Comparison of ENCODE assay signal across 8 cellular contexts in the genomic region with DNA sequence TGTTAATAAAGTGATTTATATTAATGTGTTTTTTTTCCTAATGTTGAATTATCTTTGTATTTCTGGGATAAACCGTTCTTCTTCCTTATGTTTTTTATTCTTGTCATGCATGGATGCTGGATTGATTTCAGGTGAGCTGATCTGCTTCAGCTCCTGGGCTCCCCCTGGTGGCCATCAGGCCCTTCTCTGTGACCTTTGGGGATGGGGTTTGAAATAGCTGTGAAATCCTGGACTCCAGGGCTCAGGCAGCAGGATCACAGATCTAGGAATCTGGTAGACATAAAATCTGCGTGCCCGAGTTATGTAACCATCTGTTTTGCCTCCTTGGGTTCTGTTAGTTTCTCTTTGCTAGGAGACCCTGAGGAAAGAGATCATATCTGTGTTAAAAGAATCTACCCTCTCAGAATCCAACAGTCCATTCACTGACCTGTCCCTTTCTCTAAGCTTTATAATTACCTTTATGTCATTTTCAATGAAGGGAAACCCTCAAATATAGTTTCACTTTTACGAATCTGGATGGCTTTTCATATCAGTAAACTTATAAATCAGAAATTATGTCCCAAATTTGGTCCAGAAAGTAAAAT. TPM values are rescaled to one million over a fixed set of nuclear protein-coding genes. Genes with fewer than 3 reads are reported as not detected.
A peak's percentile ranks its signal among the peaks of the same experiment; 100 is the strongest.
DNase-seq lines count a peak whose midpoint lies in the region; ATAC-seq and TF ChIP-seq lines count a peak whose summit lies in the region.

No MANE protein-coding gene starts in this region.

- WGBS in mesenchymal stem cell: 0% methylated on average over 1 of the region's 4 CpGs

- no peak overlapping the region for H3K4me2 ChIP-seq in mesenchymal stem cell (ENCODE audit: low read length, poor library complexity, severe bottlenecking)

- H2AFZ ChIP-seq in mesenchymal stem cell (ENCODE audit: low read depth, low read length): no peak overlapping the region

- H2AK5ac ChIP-seq in mesenchymal stem cell (ENCODE audit: low read length, severe bottlenecking): no peak overlapping the region

- H4K8ac ChIP-seq in mesenchymal stem cell (ENCODE audit: low read length): no peak overlapping the region

- no peaks in the 10 kb centered on the region for H3K79me1 ChIP-seq in mesenchymal stem cell (replicated peaks; ENCODE audit: low read length, poor library complexity, severe bottlenecking)

- no peaks in the 10 kb centered on the region for H3K4me1 ChIP-seq in effector memory CD4-positive, alpha-beta T cell (ENCODE audit: control insufficient read depth, insufficient read depth, low read length, poor library complexity, severe bottlenecking)
- no peaks in the 10 kb centered on the region for H3K4me1 ChIP-seq in mesenchymal stem cell (ENCODE audit: control insufficient read depth, insufficient read depth, low read depth, low read length)

- no peak overlapping the region for H3K27ac ChIP-seq in effector memory CD4-positive, alpha-beta T cell (ENCODE audit: insufficient read depth, low read length, poor library complexity, severe bottlenecking)
- no peak overlapping the region for H3K27ac ChIP-seq in mesenchymal stem cell (ENCODE audit: low read length, poor library complexity, severe bottlenecking)

- no peak overlapping the region for H3K4me3 Mint-ChIP-seq in activated CD8-positive, alpha-beta T cell treated with anti-CD3 and anti-CD28 coated beads, Interleukin-2, amount 10 ng/mL, durations not matched to agents 7 days and 5 days

- H3K18ac ChIP-seq in mesenchymal stem cell (ENCODE audit: low read depth in 1 of 2, low read length in 2 of 2): no peak overlapping the region

- no peak overlapping the region for H2BK12ac ChIP-seq in mesenchymal stem cell (ENCODE audit: low read length in 2 of 2)

- no peak overlapping the region for H2BK15ac ChIP-seq in mesenchymal stem cell (ENCODE audit: low read depth, poor library complexity, severe bottlenecking)

- H3K9ac ChIP-seq in mesenchymal stem cell (ENCODE audit: low read length): peak overlapping the region; percentile 18

- H3K9me3 ChIP-seq in effector memory CD4-positive, alpha-beta T cell (ENCODE audit: control insufficient read depth, low read length): no peaks in the 10 kb centered on the region
- peaks cover under 1% of the 10 kb centered on the region for H3K9me3 ChIP-seq in mesenchymal stem cell (ENCODE audit: control insufficient read depth, low read length)

- H3K9me3 Mint-ChIP-seq in activated CD8-positive, alpha-beta T cell treated with anti-CD3 and anti-CD28 coated beads, Interleukin-2, amount 10 ng/mL, durations not matched to agents 7 days and 5 days (ENCODE audit: insufficient read depth): peaks cover 5% of the 10 kb centered on the region

- no peak overlapping the region for H3K27ac Mint-ChIP-seq in activated CD8-positive, alpha-beta T cell treated with anti-CD3 and anti-CD28 coated beads, Interleukin-2, amount 10 ng/mL, durations not matched to agents 7 days and 5 days

- H3K27me3 ChIP-seq in effector memory CD4-positive, alpha-beta T cell (replicated peaks; ENCODE audit: control insufficient read depth, insufficient read depth, low read length, poor library complexity, severe bottlenecking): no peaks in the 10 kb centered on the region
- no peaks in the 10 kb centered on the region for H3K27me3 ChIP-seq in mesenchymal stem cell (ENCODE audit: control insufficient read depth in 1 of 2, insufficient read depth in 1 of 2, low read length in 2 of 2)

- H3K23ac ChIP-seq in mesenchymal stem cell (ENCODE audit: low read length in 2 of 2): no peak overlapping the region

- H3K4me3 ChIP-seq in effector memory CD4-positive, alpha-beta T cell (ENCODE audit: insufficient read depth, low read depth, low read length, poor library complexity, severe bottlenecking): no peak overlapping the region
- no peak overlapping the region for H3K4me3 ChIP-seq in mesenchymal stem cell (ENCODE audit: insufficient read depth in 1 of 2, low read depth in 1 of 2, low read length in 2 of 2)

- no peaks in the 10 kb centered on the region for H3K4me1 Mint-ChIP-seq in activated CD8-positive, alpha-beta T cell treated with anti-CD3 and anti-CD28 coated beads, Interleukin-2, amount 10 ng/mL, durations not matched to agents 7 days and 5 days (ENCODE audit: low read depth)

- POLR2A ChIA-PET in HEK293T (lab: Yijun Ruan, JAX): interaction anchor here (1.0 to 1.2 kb wide), 2 partner anchors 68 to 134 kb away, joined by 3 read pairs; partner anchors contain the start of gene HINT2
- POLR2A ChIA-PET in activated CD8-positive, alpha-beta T cell treated with anti-CD3 and anti-CD28 coated beads, Interleukin-2, amount 10 ng/mL, durations not matched to agents 7 days and 5 days (lab: Charles Lee): no interaction called here

- no peak overlapping the region for H2BK120ac ChIP-seq in mesenchymal stem cell (ENCODE audit: low read depth, low read length)

- CTCF ChIA-PET in HEK293T (lab: Yijun Ruan, JAX): interaction anchor here (0.6 to 1.7 kb wide), 10 partner anchors 9 to 181 kb away, joined by 3 to 16 read pairs (median 4); no protein-coding TSS in a partner anchor
- CTCF ChIA-PET in activated CD8-positive, alpha-beta T cell treated with anti-CD3 and anti-CD28 coated beads, Interleukin-2, amount 10 ng/mL, durations not matched to agents 7 days and 5 days (lab: Charles Lee): interaction anchor here (0.6 to 2.6 kb wide), 61 partner anchors 9 to 368 kb away, joined by 3 to 64 read pairs (median 5); partner anchors contain the start of genes CREB3, GBA2, HINT2 and OR13J1

- DNase-seq in AG20443 (ENCODE audit: low spot score) (peak; percentile 82), HEK293T (ENCODE audit: extremely low spot score) (peak; percentile 81), NCI-H82 (lab: John Stamatoyannopoulos, UW) (peak; percentile 82), mesenchymal stem cell (peak; percentile 72)
- peak; percentile 84 for DNase-seq in activated CD8-positive, alpha-beta T cell treated with anti-CD3 and anti-CD28 coated beads, Interleukin-2, amount 10 ng/mL, durations not matched to agents 7 days and 5 days
- DNase-seq in effector memory CD4-positive, alpha-beta T cell: peak; percentile 54 to 76 (median 62)
- DNase-seq in stimulated activated CD8-positive, alpha-beta memory T cell treated with anti-CD3 and anti-CD28 coated beads, Interleukin-15, amount 100 ng/mL, for 4 hours (ENCODE audit: low read depth in 2 of 2): peak; percentile 26 to 60

- H3K36me3 Mint-ChIP-seq in activated CD8-positive, alpha-beta T cell treated with anti-CD3 and anti-CD28 coated beads, Interleukin-2, amount 10 ng/mL, durations not matched to agents 7 days and 5 days (ENCODE audit: low read depth): no peaks in the 10 kb centered on the region

- H3K36me3 ChIP-seq in effector memory CD4-positive, alpha-beta T cell (ENCODE audit: control insufficient read depth, insufficient read depth, low read length): no peaks in the 10 kb centered on the region
- no peaks in the 10 kb centered on the region for H3K36me3 ChIP-seq in mesenchymal stem cell (ENCODE audit: control insufficient read depth in 1 of 2, insufficient read depth in 2 of 2, low read depth in 1 of 2, low read length in 2 of 2)

- peak; percentile 75 for ATAC-seq in activated CD8-positive, alpha-beta T cell treated with anti-CD3 and anti-CD28 coated beads, Interleukin-2, amount 10 ng/mL, durations not matched to agents 7 days and 5 days
- no peak for ATAC-seq in GM19328 (IDR thresholded peaks at IDR 0.05; ENCODE audit: unreplicated experiment)

- peaks cover 34% of the 10 kb centered on the region for H3K27me3 Mint-ChIP-seq in activated CD8-positive, alpha-beta T cell treated with anti-CD3 and anti-CD28 coated beads, Interleukin-2, amount 10 ng/mL, durations not matched to agents 7 days and 5 days (ENCODE audit: low read depth)

- no peak overlapping the region for H3K4ac ChIP-seq in mesenchymal stem cell (ENCODE audit: low read depth in 1 of 2, low read length in 2 of 2)

- H2BK5ac ChIP-seq in mesenchymal stem cell (ENCODE audit: low read depth, low read length, poor library complexity, severe bottlenecking): no peak overlapping the region

- no peak overlapping the region for H4K91ac ChIP-seq in mesenchymal stem cell (ENCODE audit: low read length)

- no peak overlapping the region for H3K14ac ChIP-seq in mesenchymal stem cell (ENCODE audit: low read length in 2 of 2)

TF ChIP-seq in HEK293T, 16 proteins besides CTCF, POLR2A, EP300 and RAD21:
- TF ChIP-seq LEF1 (IDR thresholded peaks at IDR 0.05; ENCODE audit: borderline replicate concordance) (no peak), FOXK2 (IDR thresholded peaks at IDR 0.05) (no peak), L3MBTL2 (conservative IDR thresholded peaks at IDR 0.05) (no peak), CTBP1 (IDR thresholded peaks at IDR 0.05; ENCODE audit: borderline replicate concordance) (no peak), HDGF (IDR thresholded peaks at IDR 0.05; ENCODE audit: borderline replicate concordance) (no peak), TARDBP (IDR thresholded peaks at IDR 0.05) (no peak)

RNA-seq across cellular contexts. Expression of gene OR13J1, which starts 12.2 kb away (rescaled TPM):
- not detected for total RNA-seq in activated CD8-positive, alpha-beta T cell treated with anti-CD3 and anti-CD28 coated beads, Interleukin-2, amount 10 ng/mL, durations not matched to agents 7 days and 5 days
- polyA plus RNA-seq in mesenchymal stem cell (2013, experiment 1 of 2): not detected
- polyA plus RNA-seq in mesenchymal stem cell (2013, experiment 2 of 2): not detected

RNA-seq across cellular contexts. Expression of gene HRCT1, which starts 23.6 kb away (rescaled TPM):
- total RNA-seq in activated CD8-positive, alpha-beta T cell treated with anti-CD3 and anti-CD28 coated beads, Interleukin-2, amount 10 ng/mL, durations not matched to agents 7 days and 5 days: not detected
- polyA plus RNA-seq in mesenchymal stem cell (2013, experiment 1 of 2): 1.7 TPM
- 2.2 TPM for polyA plus RNA-seq in mesenchymal stem cell (2013, experiment 2 of 2)

RNA-seq across cellular contexts. Expression of gene SPAAR, which starts 26.9 kb away (rescaled TPM):
- not detected for total RNA-seq in activated CD8-positive, alpha-beta T cell treated with anti-CD3 and anti-CD28 coated beads, Interleukin-2, amount 10 ng/mL, durations not matched to agents 7 days and 5 days
- 0.28 TPM for polyA plus RNA-seq in mesenchymal stem cell (2013, experiment 1 of 2)
- polyA plus RNA-seq in mesenchymal stem cell (2013, experiment 2 of 2): 0.27 TPM

RNA-seq across cellular contexts. Expression of gene TMEM8B, which starts 53.3 kb away (rescaled TPM):
- 1 to 10 TPM; 1.6 to 2.3 TPM for total RNA-seq in activated CD8-positive, alpha-beta T cell treated with anti-CD3 and anti-CD28 coated beads, Interleukin-2, amount 10 ng/mL, durations not matched to agents 7 days and 5 days
- 11.8 TPM for polyA plus RNA-seq in mesenchymal stem cell (2013, experiment 1 of 2)
- 12.0 TPM for polyA plus RNA-seq in mesenchymal stem cell (2013, experiment 2 of 2)

RNA-seq across cellular contexts. Expression of gene FAM221B, which starts 53.8 kb away (rescaled TPM):
- total RNA-seq in activated CD8-positive, alpha-beta T cell treated with anti-CD3 and anti-CD28 coated beads, Interleukin-2, amount 10 ng/mL, durations not matched to agents 7 days and 5 days: not detected
- not detected for polyA plus RNA-seq in mesenchymal stem cell (2013, experiment 1 of 2)
- not detected for polyA plus RNA-seq in mesenchymal stem cell (2013, experiment 2 of 2)
